8 cellular contexts compared by ENCODE assay signal in genomic region chr6:16130437-16130891, GRCh38. TPM values are rescaled to one million over a fixed set of nuclear protein-coding genes. Genes with fewer than 3 reads are reported as not detected.
A peak's percentile ranks its signal among the peaks of the same experiment; 100 is the strongest.
DNase-seq lines count a peak whose midpoint lies in the region; ATAC-seq and TF ChIP-seq lines count a peak whose summit lies in the region.

No MANE protein-coding gene starts in this region.

- H3K27ac Mint-ChIP-seq in Calu3 (ENCODE audit: unreplicated experiment) (no peak overlapping the region), brain (peak overlapping the region in 4 of 5 experiments; percentile 81 to 92 (median 84)), memory B cell (peak overlapping the region; percentile 98)

- H3K9me3 Mint-ChIP-seq in Calu3 (ENCODE audit: low read depth, unreplicated experiment), result no peaks in the 10 kb centered on the region
- peaks cover 0 to 3% (median 0%) of the 10 kb centered on the region in 5 experiments for H3K9me3 Mint-ChIP-seq in brain
- H3K9me3 Mint-ChIP-seq in memory B cell, result no peaks in the 10 kb centered on the region

- H3K4me3 Mint-ChIP-seq in Calu3 (ENCODE audit: low read depth, unreplicated experiment) (peak overlapping the region; percentile 90), brain (peak overlapping the region; percentile 91 to 95 (median 95)), memory B cell (peak overlapping the region; percentile 94)

- peak overlapping the region; percentile 91 for H3K9ac ChIP-seq in Karpas-422 (ENCODE audit: low read length)

- CTCF ChIA-PET in Calu3 (lab: Charles Lee), result interaction anchor here (0.8 to 1.1 kb wide), 4 partner anchors 20 to 439 kb away, joined by 3 to 16 read pairs (median 4); no protein-coding TSS in a partner anchor

- H3K36me3 ChIP-seq in Karpas-422 (ENCODE audit: insufficient read depth, low read length), result peaks cover 30% of the 10 kb centered on the region; the same call in 1 of the 2 replicates
- no peaks in the 10 kb centered on the region for H3K36me3 ChIP-seq in urinary bladder (ENCODE audit: insufficient read depth)

- peak overlapping the region; percentile 88 for H3K4me2 ChIP-seq in Karpas-422 (ENCODE audit: low read depth, low read length, poor library complexity, severe bottlenecking)

- H2AFZ ChIP-seq in Karpas-422 (ENCODE audit: low read length), result no peak overlapping the region

- intact Hi-C loops in Calu3 (cut with micrococcal nuclease; ENCODE audit: unreplicated experiment) (loop anchor here (2.0 to 5.0 kb wide), 3 partner anchors 37 to 440 kb away; no protein-coding TSS in a partner anchor), sciatic nerve (cut with DNase I) (no loop called here)

- H3K4me3 ChIP-seq in Karpas-422 (ENCODE audit: low read length), result peak overlapping the region; percentile 84
- peak overlapping the region; percentile 94 for H3K4me3 ChIP-seq in urinary bladder (ENCODE audit: low read depth, low read length)

- no peak for ATAC-seq in memory B cell (ENCODE audit: low read depth)
- no peak for ATAC-seq in sciatic nerve
- no peak for ATAC-seq in GM21360 (IDR thresholded peaks at IDR 0.05; ENCODE audit: unreplicated experiment)
- no peak for ATAC-seq in GM18909 (IDR thresholded peaks at IDR 0.05; ENCODE audit: poor library complexity, unreplicated experiment)

- no peaks in the 10 kb centered on the region for H3K4me1 Mint-ChIP-seq in Calu3 (ENCODE audit: low read depth, unreplicated experiment)
- peaks cover 57% of the 10 kb centered on the region for H3K4me1 Mint-ChIP-seq in brain
- H3K4me1 Mint-ChIP-seq in memory B cell, result peaks cover 28% of the 10 kb centered on the region

- H3K9me2 ChIP-seq in Karpas-422 (replicated peaks; ENCODE audit: insufficient read depth, low read length), result no peaks in the 10 kb centered on the region

- H3K27me3 ChIP-seq in Karpas-422 (ENCODE audit: low read length), result no peaks in the 10 kb centered on the region

- peaks cover 63% of the 10 kb centered on the region for H3K79me2 ChIP-seq in Karpas-422 (ENCODE audit: low read length)

- H3K4me1 ChIP-seq in Karpas-422 (ENCODE audit: low read length) (peaks cover 50% of the 10 kb centered on the region), urinary bladder (ENCODE audit: insufficient read depth) (no peaks in the 10 kb centered on the region)

- H3K27me3 Mint-ChIP-seq in Calu3 (ENCODE audit: unreplicated experiment), result peaks cover 15% of the 10 kb centered on the region
- peaks cover 23% of the 10 kb centered on the region for H3K27me3 Mint-ChIP-seq in brain
- no peaks in the 10 kb centered on the region for H3K27me3 Mint-ChIP-seq in memory B cell

- DNase-seq in Calu3, result peak; percentile 26
- DNase-seq in Karpas-422, result peak; percentile 62
- DNase-seq in memory B cell (ENCODE audit: low spot score in 2 of 2), result no peak
- no peak for DNase-seq in sciatic nerve (ENCODE audit: low spot score)

- TF ChIP-seq CTCF in Calu3 (IDR thresholded peaks at IDR 0.05; ENCODE audit: unreplicated experiment) (no peak), brain (conservative IDR thresholded peaks at IDR 0.05) (no peak)

- H4K20me1 ChIP-seq in Karpas-422 (ENCODE audit: insufficient read depth, low read depth, low read length), result peaks cover 24% of the 10 kb centered on the region

- no TSS peak for BruUV-seq in Calu3 (replicated peaks; lab: Mats Ljungman, UMichigan)

- peaks cover 31% of the 10 kb centered on the region for H3K36me3 Mint-ChIP-seq in Calu3 (ENCODE audit: insufficient read depth, unreplicated experiment)
- peaks cover 5% of the 10 kb centered on the region for H3K36me3 Mint-ChIP-seq in brain
- H3K36me3 Mint-ChIP-seq in memory B cell, result peaks cover 18% of the 10 kb centered on the region

- 10% methylated on average over 8 of the region's 8 CpGs for WGBS in urinary bladder

- H3K9me3 ChIP-seq in Karpas-422 (ENCODE audit: low read length), result no peaks in the 10 kb centered on the region

- H3K27ac ChIP-seq in Karpas-422 (ENCODE audit: low read length) (peak overlapping the region; percentile 88), urinary bladder (ENCODE audit: low read depth) (peak overlapping the region; percentile 99)

RNA-seq across cellular contexts. Expression of gene MYLIP, which starts 1.6 kb away (rescaled TPM):
- total RNA-seq in Calu3 (2022), result 8.1 and 10.1 TPM in 2 replicates
- total RNA-seq in Karpas-422 (2014; rRNA removed; shearing (Covaris generic); ENCODE audit: low replicate concordance), result 69.5 and 71.0 TPM in 2 replicates
- 9.8 TPM for polyA plus RNA-seq in brain (ENCODE audit: insufficient read depth, low read depth, low replicate concordance)
- total RNA-seq in urinary bladder, result 53.8 TPM
- 40.6 TPM for polyA plus RNA-seq in urinary bladder
- 36.9 TPM for total RNA-seq in sciatic nerve

Comparison
In these comparisons a context has a peak if more than half of its experiments do, and no peak if none do; other contexts are left out.
1. DNase-seq: peak in Calu3 (single experiment) and Karpas-422 (single experiment); none in memory B cell (0 of 2) and sciatic nerve (single experiment).
2. Peak in every context shown above with its lines, with median percentiles within 50 percentile points of each other: H3K4me3 Mint-ChIP-seq.